33 cellular contexts compared by ENCODE assay signal in the genomic region with DNA sequence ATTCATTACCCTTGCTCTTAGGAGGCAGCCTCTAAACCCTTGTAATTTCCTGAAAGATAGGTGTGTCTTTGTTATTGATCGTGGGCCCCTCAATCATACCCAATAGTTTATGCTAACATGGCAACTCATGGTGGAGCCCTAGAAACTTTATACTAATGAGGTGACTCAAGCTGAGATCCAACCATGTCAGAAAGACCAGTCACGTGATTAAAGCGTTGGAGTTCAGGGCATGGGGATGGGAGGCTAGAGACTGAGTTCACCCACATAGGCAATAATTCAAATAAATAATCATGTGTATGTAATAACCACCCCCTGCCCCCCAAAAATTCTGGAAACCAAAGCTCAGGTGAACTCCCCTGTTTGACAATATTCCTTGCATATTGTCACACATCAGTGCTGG.
DNase-seq lines count a peak whose midpoint lies in the region; ATAC-seq, FAIRE-seq and TF ChIP-seq lines count a peak whose summit lies in the region.
"Had no signal": no experiment of that assay in that cellular context is flagged by ENCODE, and none has a peak within 500 bp of the region (broad histone marks: within the 10 kb centered on the region; RNA-seq: fewer than 3 reads in every experiment).

No MANE protein-coding gene starts in this region.

- DNase-seq in HepG2 (ENCODE audit: low spot score) = no peak
- no peak for DNase-seq in right lobe of liver
- no peak for DNase-seq in K562 (ENCODE audit: extremely low read depth in 1 of 4, low spot score in 3 of 4)
- no peak for DNase-seq in activated naive CD4-positive, alpha-beta T cell treated with anti-CD3 and anti-CD28 coated beads, Interleukin-2, amount 50 U/mL, for 72 hours (ENCODE audit: low spot score in 2 of 2)
- DNase-seq: 8988T; ACHN; AML-193; BE2C; C1 segment of cervical spinal cord; Caco-2; Calu3; CD4-positive, alpha-beta memory T cell; CD4-positive, alpha-beta T cell; CD4-positive, CD25-positive, alpha-beta regulatory T cell; CD8-positive, alpha-beta memory T cell; CD8-positive, alpha-beta T cell; COR-L47; DMS 273 treated with DMSO at 0.1 percent for 48 hours; DMS153; DMS53; DMS79; DMS79 treated with DMSO at 0.1 percent for 48 hours; DND-41; EL had no signal

- in situ Hi-C loops in HepG2 (cut with HindIII; ENCODE audit: extremely low pct_ligation_motif_present, low pct_unique_long_range_greater_than_20kb) = no loop called here
- in situ Hi-C loops in K562 (cut with MboI) = no loop called here

- H3K9me3 Mint-ChIP-seq in activated naive CD4-positive, alpha-beta T cell treated with anti-CD3 and anti-CD28 coated beads, Interleukin-2, amount 50 U/mL, for 72 hours = peaks cover 6 to 12% of the 10 kb centered on the region in 2 donors

- BruUV-seq in HepG2 (replicated peaks; lab: Mats Ljungman, UMichigan) = no TSS peak
- no TSS peak for BruUV-seq in K562 (replicated peaks; lab: Mats Ljungman, UMichigan)

- H3K27ac ChIP-seq in HepG2 (ENCODE audit: extremely low read length, insufficient read depth, low read length) (no peak overlapping the region), right lobe of liver (no peak overlapping the region), K562 (ENCODE audit: extremely low read depth, low read depth, low read length) (no peak overlapping the region)
- H3K27ac ChIP-seq: 22Rv1; A549; BLaER1; BLaER1 treated with 17β-estradiol and CSF1 and Interleukin-3, amounts not matched to agents 10 nM and 100 nM; C4-2B had no signal

- WGBS in HepG2 (ENCODE audit: low lambda C conversion rate) = 5% methylated on average over 3 of the region's 3 CpGs
- WGBS in right lobe of liver (ENCODE audit: insufficient coverage, low coverage, low lambda C conversion rate, missing lambda C conversion rate) = 66% methylated on average over 3 of the region's 3 CpGs
- WGBS in K562 (ENCODE audit: insufficient coverage, low coverage, missing lambda C conversion rate) = 0% methylated on average over 3 of the region's 3 CpGs

- POLR2A ChIA-PET in HepG2 (lab: Yijun Ruan, JAX) = no interaction called here
- POLR2A ChIA-PET in K562 (lab: Yijun Ruan, JAX) = no interaction called here

- H2AFZ ChIP-seq in HepG2 (ENCODE audit: low read length) (no peak overlapping the region), K562 (ENCODE audit: low read depth, low read length) (no peak overlapping the region)

- H3K4me3 ChIP-seq in HepG2 (replicated peaks in 1 of 3; ENCODE audit: insufficient read depth in 1 of 3, low read depth in 2 of 3, low read length in 3 of 3) (no peak overlapping the region), right lobe of liver (no peak overlapping the region), K562 (no peak overlapping the region)
- H3K4me3 ChIP-seq: A549; BLaER1; BLaER1 treated with 17β-estradiol and CSF1 and Interleukin-3, amounts not matched to agents 10 nM and 100 nM had no signal

- H3K9me3 ChIP-seq in HepG2 (ENCODE audit: low read length) (no peaks in the 10 kb centered on the region), right lobe of liver (peaks cover 0 to 3% (median 0%) of the 10 kb centered on the region in 4 donors), K562 (replicated peaks; ENCODE audit: control insufficient read depth, insufficient read depth, low read depth, low read length) (no peaks in the 10 kb centered on the region)
- H3K9me3 ChIP-seq: A549, BE2C, Caco-2 had no signal

- H3K36me3 Mint-ChIP-seq in activated naive CD4-positive, alpha-beta T cell treated with anti-CD3 and anti-CD28 coated beads, Interleukin-2, amount 50 U/mL, for 72 hours = peaks cover 0 to 7% of the 10 kb centered on the region in 2 donors
- H3K36me3 Mint-ChIP-seq: CD14-positive monocyte; CD4-positive, alpha-beta memory T cell; CD4-positive, CD25-positive, alpha-beta regulatory T cell; CD8-positive, alpha-beta memory T cell; CD8-positive, alpha-beta T cell had no signal

- TF ChIP-seq RAD21 in HepG2 (CRISPR knock-in tag; IDR thresholded peaks at IDR 0.05) (no peak), K562 (CRISPR knock-in tag; conservative IDR thresholded peaks at IDR 0.05 in 1 of 2, IDR thresholded peaks at IDR 0.05 in 1 of 2) (no peak)

- intact Hi-C loops in HepG2 (cut with micrococcal nuclease; ENCODE audit: unreplicated experiment) (no loop called here), right lobe of liver (cut with DNase I) (no loop called here), K562 (cut with micrococcal nuclease) (no loop called here)

- TF ChIP-seq CTCF in HepG2 (CRISPR knock-in tag; IDR thresholded peaks at IDR 0.05) (no peak), right lobe of liver (IDR thresholded peaks at IDR 0.05) (no peak), K562 (IDR thresholded peaks at IDR 0.05 in 2 of 3, conservative IDR thresholded peaks at IDR 0.05 in 1 of 3; ENCODE audit: insufficient read depth in 2 of 3, low read depth in 1 of 3, low read length in 3 of 3) (no peak)

- H3K27me3 ChIP-seq in HepG2 (ENCODE audit: control insufficient read depth in 1 of 2, insufficient read depth in 2 of 2, low read length in 2 of 2) (no peaks in the 10 kb centered on the region), right lobe of liver (no peaks in the 10 kb centered on the region), K562 (ENCODE audit: control insufficient read depth in 2 of 2, insufficient read depth in 2 of 2, low read length in 2 of 2) (no peaks in the 10 kb centered on the region)
- H3K27me3 ChIP-seq: BE2C; BLaER1; BLaER1 treated with 17β-estradiol and CSF1 and Interleukin-3, amounts not matched to agents 10 nM and 100 nM had no signal

- TF ChIP-seq POLR2A in HepG2 (IDR thresholded peaks at IDR 0.05; ENCODE audit: insufficient read depth in 1 of 2, low read depth in 2 of 2, low read length in 2 of 2) = no peak
- TF ChIP-seq POLR2A in right lobe of liver (IDR thresholded peaks at IDR 0.05) = no peak
- no peak for TF ChIP-seq POLR2A in K562 (conservative IDR thresholded peaks at IDR 0.05)

- H4K20me1 ChIP-seq in HepG2 (ENCODE audit: insufficient read depth, low read length) (no peaks in the 10 kb centered on the region), K562 (replicated peaks; ENCODE audit: control insufficient read depth, insufficient read depth, low read length) (no peaks in the 10 kb centered on the region)
- H4K20me1 ChIP-seq: BLaER1; BLaER1 treated with 17β-estradiol and CSF1 and Interleukin-3, amounts not matched to agents 10 nM and 100 nM had no signal

- H3K27ac Mint-ChIP-seq in activated naive CD4-positive, alpha-beta T cell treated with anti-CD3 and anti-CD28 coated beads, Interleukin-2, amount 50 U/mL, for 72 hours = no peak overlapping the region
- H3K27ac Mint-ChIP-seq: B cell; CD14-positive monocyte; CD4-positive, alpha-beta memory T cell; CD4-positive, alpha-beta T cell; CD8-positive, alpha-beta memory T cell; CD8-positive, alpha-beta T cell had no signal

- no peak for ATAC-seq in HepG2
- ATAC-seq in right lobe of liver = no peak
- no peak for ATAC-seq in K562
- ATAC-seq in activated naive CD4-positive, alpha-beta T cell treated with anti-CD3 and anti-CD28 coated beads, Interleukin-2, amount 50 U/mL, for 72 hours = no peak
- ATAC-seq: A549; CD8-positive, alpha-beta T cell had no signal

- H3K9ac ChIP-seq in HepG2 (ENCODE audit: insufficient read depth, low read depth, low read length) (no peak overlapping the region), K562 (ENCODE audit: insufficient read depth in 1 of 2, low read depth in 2 of 2, low read length in 2 of 2) (no peak overlapping the region)
- H3K9ac ChIP-seq: BLaER1; BLaER1 treated with 17β-estradiol and CSF1 and Interleukin-3, amounts not matched to agents 10 nM and 100 nM had no signal

- no peaks in the 10 kb centered on the region for H3K9me1 ChIP-seq in K562 (ENCODE audit: control insufficient read depth, insufficient read depth, low read length)

- TF ChIP-seq EP300 in HepG2 (IDR thresholded peaks at IDR 0.05; ENCODE audit: low read depth in 2 of 2, low read length in 2 of 2) = no peak
- no peak for TF ChIP-seq EP300 in HepG2 (CRISPR knock-in tag; IDR thresholded peaks at IDR 0.05; ENCODE audit: borderline replicate concordance)
- TF ChIP-seq EP300 in K562 (IDR thresholded peaks at IDR 0.05; ENCODE audit: low read length) = no peak

- CTCF ChIA-PET in HepG2 (lab: Yijun Ruan, JAX; ENCODE audit: low intra/inter-chr PET ratio, low total read pairs) (no interaction called here), K562 (lab: Yijun Ruan, JAX; ENCODE audit: low intra/inter-chr PET ratio) (no interaction called here)

- no peaks in the 10 kb centered on the region for H3K36me3 ChIP-seq in HepG2 (replicated peaks in 1 of 2; ENCODE audit: control insufficient read depth in 1 of 2, insufficient read depth in 2 of 2, low read length in 2 of 2)
- H3K36me3 ChIP-seq in right lobe of liver = no peaks in the 10 kb centered on the region
- no peaks in the 10 kb centered on the region for H3K36me3 ChIP-seq in K562 (ENCODE audit: control insufficient read depth, insufficient read depth, low read length)
- H3K36me3 ChIP-seq: BE2C; BLaER1; BLaER1 treated with 17β-estradiol and CSF1 and Interleukin-3, amounts not matched to agents 10 nM and 100 nM had no signal

- H3K4me2 ChIP-seq in HepG2 (ENCODE audit: low read depth, low read length) = no peak overlapping the region
- no peak overlapping the region for H3K4me2 ChIP-seq in K562 (ENCODE audit: insufficient read depth, low read length)
- H3K4me2 ChIP-seq: A549; BLaER1; BLaER1 treated with 17β-estradiol and CSF1 and Interleukin-3, amounts not matched to agents 10 nM and 100 nM had no signal

- H3K79me2 ChIP-seq in HepG2 (ENCODE audit: insufficient read depth, low read length) (no peaks in the 10 kb centered on the region), K562 (ENCODE audit: control insufficient read depth, insufficient read depth, low read length) (no peaks in the 10 kb centered on the region)

- FAIRE-seq in HepG2 (lab: Jason Lieb, UNC) (no peak), K562 (lab: Jason Lieb, UNC) (no peak)
- FAIRE-seq: A204.1, A549, D721Med had no signal

- H3K4me1 ChIP-seq in HepG2 (ENCODE audit: insufficient read depth, low read length) (no peaks in the 10 kb centered on the region), right lobe of liver (no peaks in the 10 kb centered on the region), K562 (replicated peaks in 1 of 2; ENCODE audit: control insufficient read depth in 2 of 2, insufficient read depth in 2 of 2, low read length in 2 of 2) (no peaks in the 10 kb centered on the region)
- H3K4me1 ChIP-seq: A549; BLaER1; BLaER1 treated with 17β-estradiol and CSF1 and Interleukin-3, amounts not matched to agents 10 nM and 100 nM; Caco-2 had no signal

TF ChIP-seq in HepG2, 621 proteins besides CTCF, POLR2A, EP300 and RAD21 (continues in another document):
- TF ChIP-seq IKZF4 (CRISPR knock-in tag; IDR thresholded peaks at IDR 0.05; ENCODE audit: borderline replicate concordance, low read depth, not compliant biosample characterization) (no peak), RXRA (CRISPR knock-in tag; IDR thresholded peaks at IDR 0.05) (no peak)

TF ChIP-seq in K562, 482 proteins besides CTCF, POLR2A, EP300 and RAD21 (continues in another document):
- TF ChIP-seq STAT5B (CRISPR knock-in tag; IDR thresholded peaks at IDR 0.05) = no peak
